Comparison of ENCODE assay signal across 8 cellular contexts in the genomic region with DNA sequence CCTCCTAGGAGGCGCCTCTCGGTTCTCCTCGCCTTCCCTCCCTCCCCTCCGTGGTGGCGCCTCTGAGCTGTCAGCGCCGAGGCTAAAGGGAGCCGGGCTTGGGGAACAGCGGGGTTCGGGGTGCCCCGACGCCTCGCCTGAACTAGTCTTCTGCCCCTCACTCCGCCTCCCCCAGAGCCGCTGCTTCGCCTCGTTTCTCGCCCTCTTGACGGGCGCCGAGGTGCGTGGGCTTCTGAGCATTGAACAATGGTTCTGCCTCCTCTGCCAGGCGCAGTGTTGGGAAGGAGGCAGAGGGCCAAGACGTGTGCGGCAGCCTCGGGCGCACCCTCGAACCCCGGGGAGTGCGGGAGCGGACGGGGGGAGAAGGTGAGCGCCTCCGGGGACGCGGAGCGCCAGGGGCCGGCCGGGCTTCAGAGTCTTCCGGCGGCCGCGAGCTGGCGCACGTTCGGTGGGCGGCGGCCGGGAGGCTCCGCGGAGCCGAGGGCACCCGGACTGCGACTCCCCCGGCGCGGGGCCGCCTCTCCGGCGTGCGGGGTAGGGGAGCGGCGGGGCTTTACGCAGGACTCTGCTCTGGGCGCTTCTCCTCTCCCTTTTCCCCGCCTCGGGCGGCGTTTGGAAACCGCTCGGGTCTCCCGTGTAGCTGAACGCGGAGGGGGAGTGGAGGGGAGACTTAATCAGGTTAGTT. TPM values are rescaled to one million over a fixed set of nuclear protein-coding genes. Genes with fewer than 3 reads are reported as not detected.
DNase-seq lines count a peak whose midpoint lies in the region; ATAC-seq lines count a peak whose summit lies in the region.

No MANE protein-coding gene starts in this region.

- DNase-seq in T-helper 2 cell treated with Interferon-gamma antibody and Interleukin-4, amounts not matched to agents 5 μg/mL and 100 μg/mL, for 36 hours (ENCODE audit: low spot score) = peak; percentile 33
- peak; percentile 35 for DNase-seq in mesendoderm
- peak; percentile 56 for DNase-seq in superior temporal gyrus (ENCODE audit: extremely low spot score)
- no peak for DNase-seq in NAMALWA (ENCODE audit: low spot score)

- peaks cover 4 to 54% (median 17%) of the 10 kb centered on the region in 11 experiments; a peak in 15 of 22 replicates for H4K20me1 ChIP-seq in BLaER1 treated with 17β-estradiol and CSF1 and Interleukin-3, amounts not matched to agents 10 nM and 100 nM

- peaks cover 0 to 35% (median 6%) of the 10 kb centered on the region in 11 experiments; a peak in 7 of 22 replicates for H3K36me3 ChIP-seq in BLaER1 treated with 17β-estradiol and CSF1 and Interleukin-3, amounts not matched to agents 10 nM and 100 nM
- H3K36me3 ChIP-seq in ectodermal cell (ENCODE audit: control insufficient read depth, insufficient read depth, low read length) (no peaks in the 10 kb centered on the region), mesendoderm (ENCODE audit: control insufficient read depth, insufficient read depth, low read length) (no peaks in the 10 kb centered on the region)

- H4K8ac ChIP-seq in mesendoderm (ENCODE audit: low read depth, low read length) = no peak overlapping the region

- no peaks in the 10 kb centered on the region for H3K9me3 Mint-ChIP-seq in T-helper 2 cell treated with Interferon-gamma antibody and Interleukin-4, amounts not matched to agents 5 μg/mL and 100 μg/mL, for 36 hours

- H3K79me1 ChIP-seq in mesendoderm (ENCODE audit: low read length) = peaks cover 19% of the 10 kb centered on the region

- no peak overlapping the region for H2AK5ac ChIP-seq in mesendoderm (ENCODE audit: low read length)

- H3K18ac ChIP-seq in mesendoderm (ENCODE audit: low read length) = peak overlapping the region; percentile 60

- ATAC-seq in GM19025 (IDR thresholded peaks at IDR 0.05; ENCODE audit: low read depth, unreplicated experiment) = peak; percentile 36
- ATAC-seq in HG03342 (IDR thresholded peaks at IDR 0.05; ENCODE audit: unreplicated experiment) = peak; percentile 32

- H3K56ac ChIP-seq in mesendoderm (ENCODE audit: low read length) = peak overlapping the region; percentile 90

- peak overlapping the region; percentile 67 to 94 (median 91) for H3K27ac ChIP-seq in BLaER1 treated with 17β-estradiol and CSF1 and Interleukin-3, amounts not matched to agents 10 nM and 100 nM
- H3K27ac ChIP-seq in ectodermal cell (ENCODE audit: insufficient read depth, low read depth, low read length, poor library complexity, severe bottlenecking) (no peak overlapping the region), mesendoderm (ENCODE audit: low read depth, low read length) (peak overlapping the region; percentile 36)

- H3K23ac ChIP-seq in mesendoderm (ENCODE audit: low read length) = peak overlapping the region; percentile 80

- H2BK5ac ChIP-seq in mesendoderm (ENCODE audit: low read length) = no peak overlapping the region

- H3K9ac ChIP-seq in BLaER1 treated with 17β-estradiol and CSF1 and Interleukin-3, amounts not matched to agents 10 nM and 100 nM = peak overlapping the region; percentile 87 to 97 (median 92)
- H3K9ac ChIP-seq in mesendoderm (ENCODE audit: low read length) = peak overlapping the region; percentile 89

- peak overlapping the region; percentile 88 to 98 (median 95) for H3K4me2 ChIP-seq in BLaER1 treated with 17β-estradiol and CSF1 and Interleukin-3, amounts not matched to agents 10 nM and 100 nM
- peak overlapping the region; percentile 39 for H3K4me2 ChIP-seq in mesendoderm (ENCODE audit: low read length)

- H2BK15ac ChIP-seq in mesendoderm (replicated peaks; ENCODE audit: low read depth) = no peak overlapping the region

- H3K36me3 Mint-ChIP-seq in T-helper 2 cell treated with Interferon-gamma antibody and Interleukin-4, amounts not matched to agents 5 μg/mL and 100 μg/mL, for 36 hours (ENCODE audit: low read depth) = peaks cover 6% of the 10 kb centered on the region

- no peak overlapping the region for H2BK120ac ChIP-seq in mesendoderm (ENCODE audit: low read depth, low read length)

- peak overlapping the region; percentile 80 to 93 (median 89) for H3K4me3 ChIP-seq in BLaER1 treated with 17β-estradiol and CSF1 and Interleukin-3, amounts not matched to agents 10 nM and 100 nM
- H3K4me3 ChIP-seq in ectodermal cell (ENCODE audit: insufficient read depth, low read depth, low read length) = peak overlapping the region; percentile 70
- peak overlapping the region; percentile 50 for H3K4me3 ChIP-seq in mesendoderm (ENCODE audit: low read length)

- peak overlapping the region; percentile 79 for H3K27ac Mint-ChIP-seq in T-helper 2 cell treated with Interferon-gamma antibody and Interleukin-4, amounts not matched to agents 5 μg/mL and 100 μg/mL, for 36 hours

- peak overlapping the region; percentile 8 for H3K4ac ChIP-seq in mesendoderm (ENCODE audit: low read depth, low read length)

- peaks cover 23% of the 10 kb centered on the region for H3K27me3 Mint-ChIP-seq in T-helper 2 cell treated with Interferon-gamma antibody and Interleukin-4, amounts not matched to agents 5 μg/mL and 100 μg/mL, for 36 hours (ENCODE audit: low read depth)

- H3K27me3 ChIP-seq in BLaER1 treated with 17β-estradiol and CSF1 and Interleukin-3, amounts not matched to agents 10 nM and 100 nM = no peaks in the 10 kb centered on the region
- H3K27me3 ChIP-seq in ectodermal cell (ENCODE audit: control insufficient read depth, insufficient read depth, low read length, poor library complexity, severe bottlenecking) = peaks cover 56% of the 10 kb centered on the region
- H3K27me3 ChIP-seq in mesendoderm (ENCODE audit: insufficient read depth, low read length, poor library complexity) = no peaks in the 10 kb centered on the region

- H3K4me1 ChIP-seq in BLaER1 treated with 17β-estradiol and CSF1 and Interleukin-3, amounts not matched to agents 10 nM and 100 nM = peaks cover 24 to 43% (median 38%) of the 10 kb centered on the region in 10 experiments
- H3K4me1 ChIP-seq in ectodermal cell (ENCODE audit: control insufficient read depth, insufficient read depth, low read length) = no peaks in the 10 kb centered on the region
- peaks cover 18% of the 10 kb centered on the region for H3K4me1 ChIP-seq in mesendoderm (ENCODE audit: control insufficient read depth, low read depth, low read length)

- WGBS in ectodermal cell, 2 experiments = 1% methylated on average over 73 to 74 of the region's 74 CpGs
- no CpG with 5 or more reads among the region's 74 CpGs for WGBS in mesendoderm (ENCODE audit: extremely low coverage, insufficient coverage, low lambda C conversion rate)

- no peaks in the 10 kb centered on the region for H3K9me3 ChIP-seq in BLaER1 treated with 17β-estradiol and CSF1 and Interleukin-3, amounts not matched to agents 10 nM and 100 nM (replicated peaks in 1 of 11)
- no peaks in the 10 kb centered on the region for H3K9me3 ChIP-seq in ectodermal cell (ENCODE audit: control insufficient read depth, low read length)

- peak overlapping the region; percentile 94 for H3K4me3 Mint-ChIP-seq in T-helper 2 cell treated with Interferon-gamma antibody and Interleukin-4, amounts not matched to agents 5 μg/mL and 100 μg/mL, for 36 hours

- H3K4me1 Mint-ChIP-seq in T-helper 2 cell treated with Interferon-gamma antibody and Interleukin-4, amounts not matched to agents 5 μg/mL and 100 μg/mL, for 36 hours (ENCODE audit: low read depth) = peaks cover 19% of the 10 kb centered on the region

- H4K5ac ChIP-seq in mesendoderm (ENCODE audit: low read length) = no peak overlapping the region

- H3K79me2 ChIP-seq in mesendoderm (ENCODE audit: control insufficient read depth, insufficient read depth, low read length) = peaks cover 57% of the 10 kb centered on the region

RNA-seq across cellular contexts. Expression of a gene that starts 0.9 kb away (rescaled TPM):
- 11.6 TPM for polyA plus RNA-seq in ectodermal cell (2013, experiment 1 of 4)
- polyA plus RNA-seq in ectodermal cell (2013, experiment 2 of 4) = 9.3 TPM
- 13.9 TPM for polyA plus RNA-seq in ectodermal cell (2013, experiment 3 of 4)
- 15.4 TPM for polyA plus RNA-seq in ectodermal cell (2013, experiment 4 of 4)
- 16.6 TPM for polyA plus RNA-seq in mesendoderm (2013, experiment 1 of 2)
- polyA plus RNA-seq in mesendoderm (2013, experiment 2 of 2) = 17.2 TPM
